ENCODE assay signal across 9 cellular contexts in the genomic region with DNA sequence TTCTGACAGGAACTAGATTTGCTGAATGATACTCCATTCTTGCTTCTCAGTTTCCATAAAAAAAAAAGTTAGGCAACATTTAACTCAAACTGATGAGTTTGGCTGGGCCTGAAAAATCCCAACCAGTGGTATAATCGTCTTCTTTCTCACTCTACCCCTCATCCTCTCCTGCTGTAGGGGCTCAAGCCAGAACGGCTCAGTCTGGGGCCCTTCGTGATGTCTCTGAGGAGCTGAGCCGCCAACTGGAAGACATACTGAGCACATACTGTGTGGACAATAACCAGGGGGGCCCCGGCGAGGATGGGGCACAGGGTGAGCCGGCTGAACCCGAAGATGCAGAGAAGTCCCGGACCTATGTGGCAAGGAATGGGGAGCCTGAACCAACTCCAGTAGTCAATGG. TPM values are rescaled to one million over a fixed set of nuclear protein-coding genes. Genes with fewer than 3 reads are reported as not detected.
DNase-seq lines count a peak whose midpoint lies in the region; ATAC-seq and TF ChIP-seq lines count a peak whose summit lies in the region.
"Had no signal": no experiment of that assay in that cellular context is flagged by ENCODE, and none has a peak within 500 bp of the region (broad histone marks: within the 10 kb centered on the region; RNA-seq: fewer than 3 reads in every experiment).

No MANE protein-coding gene starts in this region.

- H3K27me3 Mint-ChIP-seq in activated B cell treated with CpG ODN at 0.5 μM for 24 hours (no peaks in the 10 kb centered on the region), glutamatergic neuron (ENCODE audit: unreplicated experiment) (peaks cover 5% of the 10 kb centered on the region)
- H3K27me3 Mint-ChIP-seq in stimulated activated memory B cell treated with anti-CD40 and anti-IgM and Interleukin-4, amounts not matched to agents 10 μg/mL and 1 μg/mL and 100 μg/mL, for 72 hours, result no peaks in the 10 kb centered on the region

- intact Hi-C loops in activated B cell treated with CpG ODN at 0.5 μM for 24 hours (cut with micrococcal nuclease), result no loop called here

- H3K4me3 ChIP-seq in HEK293 (ENCODE audit: low read depth, low read length), result peak overlapping the region; percentile 75; the same call in 1 of the 2 replicates

- H3K9me3 Mint-ChIP-seq in activated B cell treated with CpG ODN at 0.5 μM for 24 hours (no peaks in the 10 kb centered on the region), glutamatergic neuron (ENCODE audit: unreplicated experiment) (peaks cover 8% of the 10 kb centered on the region)
- H3K9me3 Mint-ChIP-seq in stimulated activated memory B cell treated with anti-CD40 and anti-IgM and Interleukin-4, amounts not matched to agents 10 μg/mL and 1 μg/mL and 100 μg/mL, for 72 hours, result no peaks in the 10 kb centered on the region

- TF ChIP-seq CTCF in HEK293 (tag by site-specific recombination; IDR thresholded peaks at IDR 0.05) (no peak), activated B cell treated with CpG ODN at 0.5 μM for 24 hours (IDR thresholded peaks at IDR 0.05) (no peak), glutamatergic neuron (IDR thresholded peaks at IDR 0.05; ENCODE audit: partially characterized antibody, unreplicated experiment) (no peak)

- H3K4me1 Mint-ChIP-seq in activated B cell treated with CpG ODN at 0.5 μM for 24 hours (peaks cover 46% of the 10 kb centered on the region), glutamatergic neuron (ENCODE audit: low read depth, unreplicated experiment) (peaks cover 11% of the 10 kb centered on the region)
- H3K4me1 Mint-ChIP-seq in stimulated activated memory B cell treated with anti-CD40 and anti-IgM and Interleukin-4, amounts not matched to agents 10 μg/mL and 1 μg/mL and 100 μg/mL, for 72 hours, result peaks cover 53% of the 10 kb centered on the region

- no peak for DNase-seq in activated B cell treated with CpG ODN at 0.5 μM for 24 hours
- DNase-seq in glutamatergic neuron, result no peak
- DNase-seq in iPS-NIHi7 (ENCODE audit: extremely low spot score), result no peak
- no peak for DNase-seq in AG08396 (ENCODE audit: low spot score)
- DNase-seq: NCI-H524 treated with DMSO at 0.1 percent for 48 hours had no signal

- POLR2A ChIA-PET in HEK293 (lab: Yijun Ruan, JAX), result interaction anchor here (0.9 to 2.7 kb wide), 6 partner anchors 17 to 108 kb away, joined by 4 to 26 read pairs (median 17); partner anchors contain the start of genes CCDC28B, IQCC, KPNA6 and TMEM39B
- POLR2A ChIA-PET in activated B cell treated with CpG ODN at 0.5 μM for 24 hours (lab: Charles Lee), result interaction anchor here (0.6 to 2.7 kb wide), 6 partner anchors 17 to 627 kb away, joined by 3 to 22 read pairs (median 13); partner anchors contain the start of genes BSDC1, KPNA6, MARCKSL1 and TMEM39B

- H3K4me3 Mint-ChIP-seq in activated B cell treated with CpG ODN at 0.5 μM for 24 hours (peak overlapping the region; percentile 90), glutamatergic neuron (ENCODE audit: unreplicated experiment) (peak overlapping the region; percentile 92)
- peak overlapping the region; percentile 97 for H3K4me3 Mint-ChIP-seq in stimulated activated memory B cell treated with anti-CD40 and anti-IgM and Interleukin-4, amounts not matched to agents 10 μg/mL and 1 μg/mL and 100 μg/mL, for 72 hours

- no peak overlapping the region; the same call in 1 of the 2 replicates for H3K27ac ChIP-seq in HEK293 (ENCODE audit: extremely low read depth, low read depth, low read length)

- H3K27ac Mint-ChIP-seq in activated B cell treated with CpG ODN at 0.5 μM for 24 hours, result peak overlapping the region; percentile 83
- peak overlapping the region; percentile 68 for H3K27ac Mint-ChIP-seq in glutamatergic neuron (ENCODE audit: unreplicated experiment)
- peak overlapping the region; percentile 99 for H3K27ac Mint-ChIP-seq in stimulated activated memory B cell treated with anti-CD40 and anti-IgM and Interleukin-4, amounts not matched to agents 10 μg/mL and 1 μg/mL and 100 μg/mL, for 72 hours

- CTCF ChIA-PET in HEK293 (lab: Yijun Ruan, JAX) (no interaction called here), activated B cell treated with CpG ODN at 0.5 μM for 24 hours (lab: Charles Lee) (interaction anchor here (1.0 kb wide), 2 partner anchors 17 to 19 kb away, joined by 3 to 4 read pairs; partner anchors contain the start of gene CCDC28B)

- H3K4me1 ChIP-seq in HEK293 (ENCODE audit: control insufficient read depth, insufficient read depth, low read length), result peaks cover 6% of the 10 kb centered on the region; the same call in 1 of the 2 replicates

- H3K9me3 ChIP-seq in HEK293 (ENCODE audit: control insufficient read depth, insufficient read depth, low read depth, low read length), result no peaks in the 10 kb centered on the region

- H3K36me3 ChIP-seq in HEK293 (ENCODE audit: control insufficient read depth in 2 of 2, insufficient read depth in 1 of 2, low read length in 2 of 2), result peaks cover 31 to 49% of the 10 kb centered on the region in 2 experiments

- peaks cover 42% of the 10 kb centered on the region for H3K36me3 Mint-ChIP-seq in activated B cell treated with CpG ODN at 0.5 μM for 24 hours (ENCODE audit: low read depth)
- no peaks in the 10 kb centered on the region for H3K36me3 Mint-ChIP-seq in glutamatergic neuron (ENCODE audit: unreplicated experiment)
- H3K36me3 Mint-ChIP-seq in stimulated activated memory B cell treated with anti-CD40 and anti-IgM and Interleukin-4, amounts not matched to agents 10 μg/mL and 1 μg/mL and 100 μg/mL, for 72 hours, result peaks cover 46% of the 10 kb centered on the region

- no peak for ATAC-seq in activated B cell treated with CpG ODN at 0.5 μM for 24 hours (ENCODE audit: low read depth)
- no peak for ATAC-seq in stimulated activated memory B cell treated with anti-CD40 and anti-IgM and Interleukin-4, amounts not matched to agents 10 μg/mL and 1 μg/mL and 100 μg/mL, for 72 hours
- ATAC-seq in HG02840 (IDR thresholded peaks at IDR 0.05; ENCODE audit: low FRiP score, unreplicated experiment), result no peak

TF ChIP-seq in HEK293, 187 proteins besides CTCF, POLR2A, EP300 and RAD21:
- no peak for TF ChIP-seq ZNF280D (tag by site-specific recombination; IDR thresholded peaks at IDR 0.05)
- TF ChIP-seq ZFP3 (tag by site-specific recombination; IDR thresholded peaks at IDR 0.05; ENCODE audit: low read depth), result no peak
- no peak for TF ChIP-seq ZNF513 (tag by site-specific recombination; IDR thresholded peaks at IDR 0.05)
- TF ChIP-seq SALL2 (tag by site-specific recombination; IDR thresholded peaks at IDR 0.05; ENCODE audit: borderline replicate concordance), result no peak

RNA-seq across cellular contexts. Expression of gene TXLNA, which starts 1.6 kb away (rescaled TPM):
- 52.0 and 54.1 TPM in 2 replicates for total RNA-seq in activated B cell treated with CpG ODN at 0.5 μM for 24 hours
- 48.6 TPM for total RNA-seq in glutamatergic neuron (ENCODE audit: unreplicated experiment)

RNA-seq across cellular contexts. Expression of gene CCDC28B, which starts 19.3 kb away (rescaled TPM):
- total RNA-seq in activated B cell treated with CpG ODN at 0.5 μM for 24 hours (50.4 and 56.9 TPM in 2 replicates), glutamatergic neuron (ENCODE audit: unreplicated experiment) (34.4 TPM)

RNA-seq across cellular contexts. Expression of gene IQCC, which starts 24.4 kb away (rescaled TPM):
- 3.5 and 4.2 TPM in 2 replicates for total RNA-seq in activated B cell treated with CpG ODN at 0.5 μM for 24 hours
- 2.7 TPM for total RNA-seq in glutamatergic neuron (ENCODE audit: unreplicated experiment)

RNA-seq across cellular contexts. Expression of gene DCDC2B, which starts 27.8 kb away (rescaled TPM):
- total RNA-seq in activated B cell treated with CpG ODN at 0.5 μM for 24 hours, result not detected in 2 replicates
- not detected for total RNA-seq in glutamatergic neuron (ENCODE audit: unreplicated experiment)
- total RNA-seq: bronchial epithelial cell had no signal

RNA-seq across cellular contexts. Expression of gene TMEM234, which starts 41.1 kb away (rescaled TPM):
- total RNA-seq in activated B cell treated with CpG ODN at 0.5 μM for 24 hours (31.8 and 35.5 TPM in 2 replicates), glutamatergic neuron (ENCODE audit: unreplicated experiment) (21.8 TPM)
